Comparison of ENCODE assay signal across 28 cellular contexts in genomic region chr2:238404406-238405216, GRCh38. TPM values are rescaled to one million over a fixed set of nuclear protein-coding genes. Genes with fewer than 3 reads are reported as not detected.
A peak's percentile ranks its signal among the peaks of the same experiment; 100 is the strongest.
DNase-seq lines count a peak whose midpoint lies in the region; ATAC-seq, FAIRE-seq and TF ChIP-seq lines count a peak whose summit lies in the region.
"Had no signal": no experiment of that assay in that cellular context is flagged by ENCODE, and none has a peak within 500 bp of the region (broad histone marks: within the 10 kb centered on the region; RNA-seq: fewer than 3 reads in every experiment).

No MANE protein-coding gene starts in this region.

- ATAC-seq in lung (ENCODE audit: insufficient read depth, low FRiP score): peak; percentile 47
- no peak for ATAC-seq in HG03097 (IDR thresholded peaks at IDR 0.05; ENCODE audit: low FRiP score, unreplicated experiment)
- no peak for ATAC-seq in GM21576 (IDR thresholded peaks at IDR 0.05; ENCODE audit: unreplicated experiment)
- ATAC-seq: activated CD4-positive, alpha-beta T cell treated with anti-CD3 and anti-CD28 coated beads for 36 hours; activated naive CD4-positive, alpha-beta T cell treated with anti-CD3 and anti-CD28 coated beads, Interleukin-2, amount 50 U/mL, for 72 hours; gastroesophageal sphincter; T-cell had no signal

- no peak for TF ChIP-seq POLR2A in GM12892 (IDR thresholded peaks at IDR 0.05; ENCODE audit: low read depth, low read length)

- peak overlapping the region; percentile 25 for H3K9ac ChIP-seq in Loucy (ENCODE audit: low read depth, low read length, poor library complexity, severe bottlenecking)
- H3K9ac ChIP-seq: parathyroid adenoma had no signal

- H3K4me1 ChIP-seq in Loucy (ENCODE audit: insufficient read depth, low read length, poor library complexity, severe bottlenecking) (peaks cover 26% of the 10 kb centered on the region), lung (ENCODE audit: control insufficient read depth in 2 of 2, insufficient read depth in 2 of 2, low read length in 2 of 2) (no peaks in the 10 kb centered on the region)
- H3K4me1 ChIP-seq: gastroesophageal sphincter, parathyroid adenoma, Peyer's patch, sigmoid colon, SJCRH30, uterus had no signal

- no peaks in the 10 kb centered on the region for H3K9me2 ChIP-seq in Loucy (replicated peaks; ENCODE audit: low read depth, low read length)

- H3F3A ChIP-seq in Loucy (ENCODE audit: low read depth): no peaks in the 10 kb centered on the region

- H3K4me3 ChIP-seq in Loucy (ENCODE audit: low read length, poor library complexity, severe bottlenecking): no peak overlapping the region
- H3K4me3 ChIP-seq in choroid plexus epithelial cell (ENCODE audit: low read depth, low read length): peak overlapping the region; percentile 15
- H3K4me3 ChIP-seq in lung: no peak overlapping the region
- H3K4me3 ChIP-seq: esophagus squamous epithelium, gastroesophageal sphincter, Peyer's patch, sigmoid colon, SJCRH30, uterus had no signal

- no peak overlapping the region for H2AFZ ChIP-seq in Loucy (ENCODE audit: low read length)
- H2AFZ ChIP-seq: parathyroid adenoma had no signal

- no peak for TF ChIP-seq CTCF in Loucy (conservative IDR thresholded peaks at IDR 0.05; ENCODE audit: low read length)
- peak; percentile 29 for TF ChIP-seq CTCF in choroid plexus epithelial cell (conservative IDR thresholded peaks at IDR 0.05; ENCODE audit: low read depth, low read length)
- no peak for TF ChIP-seq CTCF in lung (IDR thresholded peaks at IDR 0.05; ENCODE audit: control extremely low read depth, extremely low read depth)

- DNase-seq in DMS153 (lab: John Stamatoyannopoulos, UW) (peak; percentile 37), choroid plexus epithelial cell (ENCODE audit: low read depth) (peak; percentile 70), lung (ENCODE audit: low spot score) (no peak), globus pallidus (ENCODE audit: low spot score) (no peak), GM12892 (ENCODE audit: insufficient read length) (no peak)
- DNase-seq: activated CD4-positive, alpha-beta T cell treated with anti-CD3 and anti-CD28 coated beads for 36 hours; activated CD8-positive, alpha-beta memory T cell treated with anti-CD3 and anti-CD28 coated beads, Interleukin-2, amount 10 ng/mL, durations not matched to agents 7 days and 5 days; cerebellar nuclear complex; COR-L47; effector CD8-positive, alpha-beta T cell; esophagus squamous epithelium; naive thymus-derived CD8-positive, alpha-beta T cell; NCI-H1436 treated with DMSO at 0.1 percent for 48 hours; Peyer's patch; sigmoid colon; SJCRH30; stimulated activated CD4-positive, alpha-beta T cell treated with anti-CD3 and anti-CD28 coated beads, Interleukin-15, amount 100 ng/mL, for 24 hours; T-cell; uterus had no signal

- H3K27ac ChIP-seq in lung (ENCODE audit: low read depth in 1 of 2, low read length in 1 of 2): no peak overlapping the region
- H3K27ac ChIP-seq: esophagus squamous epithelium, gastroesophageal sphincter, HL-60, parathyroid adenoma, Peyer's patch, sigmoid colon, SJCRH30, uterus had no signal

- no peak for FAIRE-seq in GM12892 (lab: Jason Lieb, UNC)
- FAIRE-seq: astrocyte, H1 had no signal

- H3K9me3 ChIP-seq in Loucy (ENCODE audit: insufficient read depth, low read depth, low read length) (no peaks in the 10 kb centered on the region), lung (ENCODE audit: control insufficient read depth in 2 of 2, insufficient read depth in 1 of 2, low read length in 1 of 2) (peaks cover 0 to 1% of the 10 kb centered on the region in 2 donors)
- H3K9me3 ChIP-seq: esophagus squamous epithelium, gastroesophageal sphincter, Peyer's patch, sigmoid colon, SJCRH30, uterus had no signal

- no peaks in the 10 kb centered on the region for H4K20me1 ChIP-seq in Loucy (ENCODE audit: insufficient read depth, low read length, poor library complexity, severe bottlenecking)

- H3K4me2 ChIP-seq in Loucy (ENCODE audit: low read depth, low read length, poor library complexity, severe bottlenecking): no peak overlapping the region

- no peaks in the 10 kb centered on the region for H3K36me3 ChIP-seq in Loucy (ENCODE audit: insufficient read depth, low read length)
- H3K36me3 ChIP-seq in lung (ENCODE audit: control insufficient read depth in 2 of 2, insufficient read depth in 2 of 2, low read length in 2 of 2): peaks cover 0 to 6% of the 10 kb centered on the region in 2 donors
- H3K36me3 ChIP-seq: SJCRH30, uterus had no signal

- 75 to 89% methylated on average over 19 of the region's 19 CpGs for WGBS in lung, 2 donors

- H3K79me2 ChIP-seq in Loucy (ENCODE audit: insufficient read depth, low read length): no peaks in the 10 kb centered on the region
- H3K79me2 ChIP-seq: parathyroid adenoma had no signal

- no peaks in the 10 kb centered on the region for H3K27me3 ChIP-seq in Loucy (ENCODE audit: insufficient read depth, low read length, poor library complexity, severe bottlenecking)
- no peaks in the 10 kb centered on the region for H3K27me3 ChIP-seq in lung (ENCODE audit: control insufficient read depth, insufficient read depth)
- H3K27me3 ChIP-seq: esophagus squamous epithelium, gastroesophageal sphincter, Peyer's patch, sigmoid colon, SJCRH30, uterus had no signal

RNA-seq across cellular contexts. Expression of gene ASB1, which starts 22.1 kb away (rescaled TPM):
- 10 to 100 TPM; 18.2 to 34.9 TPM for total RNA-seq in lung
- polyA plus RNA-seq in lung: 10 to 100 TPM; 17.7 to 22.9 TPM
- polyA plus RNA-seq in GM12892 (2012; ENCODE audit: missing spikeins): 8.9 TPM

Comparison
In these comparisons a context has a peak if more than half of its experiments do, and no peak if none do; other contexts are left out.
1. DNase-seq: peak in DMS153 (single experiment) and choroid plexus epithelial cell (single experiment); none in lung (single experiment), globus pallidus (single experiment) and GM12892 (single experiment).